In the genomic region with DNA sequence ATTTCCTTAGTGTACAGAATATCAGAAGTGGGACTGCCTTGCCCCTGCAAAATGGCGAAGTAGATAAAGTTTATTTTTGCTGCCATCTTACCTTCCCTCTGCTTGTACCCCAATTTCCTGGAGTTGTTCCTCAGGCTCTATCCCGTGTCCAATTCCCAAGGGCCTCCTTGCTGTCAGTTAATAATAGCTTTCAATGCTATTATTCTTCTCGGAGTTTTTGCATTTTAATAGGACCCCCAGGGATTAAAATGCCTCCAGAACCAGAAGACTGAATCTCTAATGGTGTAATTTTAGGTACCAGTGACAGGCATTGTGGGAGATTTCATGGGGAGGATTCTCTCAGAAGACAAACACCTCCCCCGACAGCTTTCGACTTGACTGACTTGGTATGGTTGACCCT, we compare ENCODE assay signal across 20 cellular contexts.
"Had no signal": no experiment of that assay in that cellular context is flagged by ENCODE, and none has a peak within 500 bp of the region (broad histone marks: within the 10 kb centered on the region; RNA-seq: fewer than 3 reads in every experiment).

No MANE protein-coding gene starts in this region.

- H3K4me3 ChIP-seq: esophagus squamous epithelium, left ventricle myocardium inferior, lower lobe of right lung, right atrium auricular region, sigmoid colon, skin epidermis had no signal

- H3K9me3 ChIP-seq: lower lobe of right lung had no signal

- H3K27ac ChIP-seq: esophagus squamous epithelium, left ventricle myocardium inferior, lower lobe of right lung, right atrium auricular region, sigmoid colon, skin epidermis had no signal

- H3K4me1 ChIP-seq: esophagus squamous epithelium, left ventricle myocardium inferior, lower lobe of right lung, right atrium auricular region had no signal

- DNase-seq: cerebellar nuclear complex; effector memory CD8-positive, alpha-beta T cell; esophagus squamous epithelium; foreskin fibroblast; head of caudate nucleus; hippocampal formation; islet precursor cell; left ventricle myocardium inferior; lower lobe of right lung; mesenchymal stem cell; midbrain; posterior cingulate gyrus; sigmoid colon; stimulated activated CD4-positive, alpha-beta T cell treated with anti-CD3 and anti-CD28 coated beads, Interleukin-2, amount 100 ng/mL, for 24 hours; stimulated activated CD4-positive, alpha-beta T cell treated with anti-CD3 and anti-CD28 coated beads, Interleukin-4, amount 100 ng/mL, for 4 hours; stimulated activated naive CD4-positive, alpha-beta T cell; trophoblast cell had no signal

- ATAC-seq: effector memory CD8-positive, alpha-beta T cell; lower lobe of right lung had no signal

- H3K27ac Mint-ChIP-seq: dendritic cell treated with granulocyte-macrophage colony-stimulating factor and Interleukin-4, amounts not matched to agents 40 ng/mL and 50 ng/mL, for 4 days had no signal

- H3K4me3 Mint-ChIP-seq: dendritic cell treated with granulocyte-macrophage colony-stimulating factor and Interleukin-4, amounts not matched to agents 40 ng/mL and 50 ng/mL, for 4 days; effector memory CD8-positive, alpha-beta T cell had no signal

- H3K27me3 ChIP-seq: esophagus squamous epithelium, right atrium auricular region, sigmoid colon had no signal

- H3K36me3 ChIP-seq: esophagus squamous epithelium, left ventricle myocardium inferior, lower lobe of right lung, right atrium auricular region, sigmoid colon had no signal
